Comparison of ENCODE assay signal across 8 cellular contexts in the genomic region with DNA sequence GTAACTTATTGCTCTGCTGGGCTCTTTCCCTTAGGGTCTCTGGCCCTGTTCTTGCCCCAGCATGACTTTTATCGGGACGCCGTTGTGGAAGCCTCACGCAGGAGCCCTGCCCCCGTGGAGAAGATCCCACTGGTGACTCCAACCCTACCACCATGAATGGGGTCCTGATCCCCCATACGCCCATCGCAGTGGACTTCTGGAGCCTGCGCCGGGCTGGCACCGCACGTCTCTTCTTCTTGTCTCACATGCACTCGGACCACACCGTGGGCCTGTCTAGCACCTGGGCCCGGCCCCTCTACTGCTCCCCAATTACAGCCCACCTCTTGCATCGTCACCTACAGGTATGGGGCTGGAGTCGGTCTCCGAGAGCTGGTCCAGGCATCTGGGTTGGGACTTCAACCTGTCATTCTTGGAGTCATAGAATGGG. TPM values are rescaled to one million over a fixed set of nuclear protein-coding genes. Genes with fewer than 3 reads are reported as not detected.
DNase-seq lines count a peak whose midpoint lies in the region; ATAC-seq and TF ChIP-seq lines count a peak whose summit lies in the region.

No MANE protein-coding gene starts in this region.

- no peak for TF ChIP-seq POLR2A in vagina (IDR thresholded peaks at IDR 0.05)

- ATAC-seq in HG02588 (IDR thresholded peaks at IDR 0.05; ENCODE audit: unreplicated experiment): peak; percentile 1

- H3K27me3 ChIP-seq in mucosa of stomach (ENCODE audit: control insufficient read depth, insufficient read depth, low read length): no peaks in the 10 kb centered on the region
- H3K27me3 ChIP-seq in vagina: no peaks in the 10 kb centered on the region

- no peak for TF ChIP-seq CTCF in coronary artery (IDR thresholded peaks at IDR 0.05)
- TF ChIP-seq CTCF in vagina (IDR thresholded peaks at IDR 0.05): no peak

- peak overlapping the region; percentile 86 for H3K9ac ChIP-seq in mucosa of stomach (ENCODE audit: low read length)

- H3K27ac ChIP-seq in coronary artery (peak overlapping the region; percentile 84 to 94), vagina (peak overlapping the region; percentile 95)

- intact Hi-C loops in vagina (cut with DNase I): loop anchor here (2.0 to 10.0 kb wide), 2 partner anchors 23 to 71 kb away; a partner anchor contains a TSS

- H3K36me3 ChIP-seq in mucosa of stomach (ENCODE audit: control insufficient read depth, insufficient read depth, low read length) (no peaks in the 10 kb centered on the region), vagina (peaks cover 0 to 15% of the 10 kb centered on the region in 2 donors)

- H3K9me3 ChIP-seq in mucosa of stomach (ENCODE audit: control insufficient read depth, low read length): no peaks in the 10 kb centered on the region
- H3K9me3 ChIP-seq in vagina: no peaks in the 10 kb centered on the region

- H3K4me3 ChIP-seq in coronary artery (peak overlapping the region; percentile 79), mucosa of stomach (ENCODE audit: low read length) (peak overlapping the region; percentile 57), vagina (peak overlapping the region; percentile 67 to 86)

- peak; percentile 24 for DNase-seq in NCI-H2107 treated with DMSO at 0.1 percent for 48 hours (lab: John Stamatoyannopoulos, UW; ENCODE audit: unreplicated experiment)
- DNase-seq in NCI-H2107 (lab: John Stamatoyannopoulos, UW): no peak
- peak; percentile 67 for DNase-seq in OCI-M1 (lab: John Stamatoyannopoulos, UW)
- DNase-seq in coronary artery (ENCODE audit: low spot score): no peak
- peak in 1 of 2 donors; percentile 94 for DNase-seq in vagina (ENCODE audit: extremely low spot score in 2 of 2)
- DNase-seq in Kasumi-1 (lab: John Stamatoyannopoulos, UW): no peak

- H3K4me1 ChIP-seq in mucosa of stomach (ENCODE audit: control insufficient read depth, insufficient read depth, low read length): peaks cover 10% of the 10 kb centered on the region
- peaks cover 22% of the 10 kb centered on the region for H3K4me1 ChIP-seq in vagina

RNA-seq across cellular contexts. Expression of a gene that starts 0.3 kb away (rescaled TPM):
- total RNA-seq in vagina: 5.2 TPM

RNA-seq across cellular contexts. Expression of a gene that starts 0.8 kb away (rescaled TPM):
- total RNA-seq in vagina: 6.9 TPM

RNA-seq across cellular contexts. Expression of a gene that starts 18.1 kb away (rescaled TPM):
- 2.9 TPM for total RNA-seq in vagina

RNA-seq across cellular contexts. Expression of a gene that starts 23.7 kb away (rescaled TPM):
- total RNA-seq in vagina: 52.3 TPM

RNA-seq across cellular contexts. Expression of a gene that starts 33.9 kb away (rescaled TPM):
- total RNA-seq in vagina: 7.4 TPM

Comparison
In these comparisons a context has a peak if more than half of its experiments do, and no peak if none do; other contexts are left out.
1. DNase-seq: peak in NCI-H2107 treated with DMSO at 0.1 percent for 48 hours (single experiment) and OCI-M1 (single experiment); none in NCI-H2107 (single experiment), coronary artery (single experiment) and Kasumi-1 (0 of 2).
2. Peak in every context shown above with its lines, with median percentiles within 50 percentile points of each other: H3K4me3 ChIP-seq.